In the genomic region with DNA sequence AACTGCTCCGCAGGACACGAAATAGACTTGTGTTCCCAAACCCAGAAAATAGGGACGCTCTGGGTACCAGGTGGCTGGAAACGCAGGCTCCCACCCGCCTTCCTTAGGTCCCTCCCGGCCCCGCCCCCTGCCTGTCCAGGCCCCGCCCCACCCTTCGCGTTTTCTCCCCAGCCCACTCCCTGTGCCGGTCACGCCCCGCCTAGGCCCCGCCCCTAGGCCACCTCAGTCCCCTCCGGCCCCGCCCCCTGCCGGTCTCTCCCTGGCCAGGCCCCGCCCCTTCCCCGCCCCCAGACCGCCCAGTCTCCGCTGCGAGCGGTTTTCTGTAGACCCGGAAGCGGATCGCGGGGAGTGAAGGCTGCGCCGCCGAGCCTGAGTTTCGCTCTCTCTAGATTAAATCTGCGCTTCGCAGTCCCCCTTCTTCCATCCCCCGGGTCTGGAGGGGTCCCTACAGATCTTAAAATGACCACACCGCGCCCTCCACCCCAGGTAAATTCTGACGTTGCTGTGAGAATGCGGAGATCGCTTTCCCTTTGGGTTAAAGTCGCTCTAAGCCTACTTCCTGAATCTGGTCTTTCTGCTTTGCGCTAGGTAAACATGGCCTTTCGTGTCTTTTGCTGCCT, we compare ENCODE assay signal across 8 cellular contexts. TPM values are rescaled to one million over a fixed set of nuclear protein-coding genes. Genes with fewer than 3 reads are reported as not detected.
DNase-seq lines count a peak whose midpoint lies in the region; ATAC-seq and TF ChIP-seq lines count a peak whose summit lies in the region.

No MANE protein-coding gene starts in this region.

- peak overlapping the region; percentile 71 for H3K4me3 ChIP-seq in BJ (ENCODE audit: low read depth, low read length)
- peak overlapping the region; percentile 78 for H3K4me3 ChIP-seq in H7 (ENCODE audit: insufficient read depth, low read depth, low read length)
- peak overlapping the region; percentile 93 for H3K4me3 ChIP-seq in epithelial cell of proximal tubule (ENCODE audit: low read depth, low read length)

- DNase-seq in BJ (ENCODE audit: low read depth) (peak; percentile 39), H7 (peak; percentile 100), NCI-H82 (lab: John Stamatoyannopoulos, UW) (peak; percentile 90), activated T-cell treated with anti-CD3 and anti-CD28 coated beads for 4 hours (peak; percentile 100), epithelial cell of proximal tubule (ENCODE audit: low read depth) (peak; percentile 29), middle frontal gyrus (ENCODE audit: extremely low spot score, low spot score) (peak; percentile 70)
- DNase-seq in stimulated activated CD8-positive, alpha-beta memory T cell treated with anti-CD3 and anti-CD28 coated beads, Interleukin-15, amount 100 ng/mL, for 1 hour (ENCODE audit: low read depth) = peak; percentile 98

- TF ChIP-seq CTCF in BJ (IDR thresholded peaks at IDR 0.05; ENCODE audit: insufficient read depth, low read depth, low read length) = no peak
- no peak for TF ChIP-seq CTCF in epithelial cell of proximal tubule (conservative IDR thresholded peaks at IDR 0.05; ENCODE audit: low read depth, low read length)

- CTCF ChIA-PET in BJ (lab: Yijun Ruan, JAX) = no interaction called here

- H3K36me3 ChIP-seq in BJ (ENCODE audit: control insufficient read depth, insufficient read depth, low read length) (peaks cover 3% of the 10 kb centered on the region; the same call in 1 of the 2 replicates), H7 (replicated peaks; ENCODE audit: control insufficient read depth, insufficient read depth, low read length) (no peaks in the 10 kb centered on the region)

- H3K27me3 ChIP-seq in BJ (ENCODE audit: control insufficient read depth, insufficient read depth, low read length) (no peaks in the 10 kb centered on the region), H7 (ENCODE audit: control insufficient read depth, insufficient read depth, low read length) (peaks cover 5% of the 10 kb centered on the region; the same call in 1 of the 2 replicates)

- ATAC-seq in HG03521 (IDR thresholded peaks at IDR 0.05; ENCODE audit: unreplicated experiment) = no peak

- POLR2A ChIA-PET in BJ (lab: Charles Lee) = no interaction called here

RNA-seq across cellular contexts. Expression of a gene that starts 3.7 kb away (rescaled TPM):
- polyA plus RNA-seq in BJ (2011; rRNA removed) = 3.0 and 3.5 TPM in 2 replicates
- 1.4 and 3.7 TPM in 2 replicates for polyA minus RNA-seq in BJ (2011; rRNA and poly(A)+ RNA removed)
- 3.9 and 4.0 TPM in 2 replicates for total RNA-seq in H7 (2014; rRNA removed; shearing (Covaris generic))
- total RNA-seq in epithelial cell of proximal tubule = 2.2 and 10.8 TPM in 2 replicates

RNA-seq across cellular contexts. Expression of a gene that starts 38.0 kb away (rescaled TPM):
- 2.0 and 4.2 TPM in 2 replicates for polyA plus RNA-seq in BJ (2011; rRNA removed)
- polyA minus RNA-seq in BJ (2011; rRNA and poly(A)+ RNA removed) = 3.0 and 4.3 TPM in 2 replicates
- total RNA-seq in H7 (2014; rRNA removed; shearing (Covaris generic)) = 7.1 and 9.7 TPM in 2 replicates
- total RNA-seq in epithelial cell of proximal tubule = 4.3 and 8.8 TPM in 2 replicates

RNA-seq across cellular contexts. Expression of a gene that starts 57.8 kb away (rescaled TPM):
- 12.9 and 20.4 TPM in 2 replicates for polyA plus RNA-seq in BJ (2011; rRNA removed)
- polyA minus RNA-seq in BJ (2011; rRNA and poly(A)+ RNA removed) = 5.5 and 6.4 TPM in 2 replicates
- 1.00 and 1.0 TPM in 2 replicates for total RNA-seq in H7 (2014; rRNA removed; shearing (Covaris generic))
- 8.5 and 25.3 TPM in 2 replicates for total RNA-seq in epithelial cell of proximal tubule

Comparison
In these comparisons a context has a peak if more than half of its experiments do, and no peak if none do; other contexts are left out.
1. DNase-seq: peak in every context shown above with its lines; median percentile 100 in H7; 100 in activated T-cell treated with anti-CD3 and anti-CD28 coated beads for 4 hours; 98 in stimulated activated CD8-positive, alpha-beta memory T cell treated with anti-CD3 and anti-CD28 coated beads, Interleukin-15, amount 100 ng/mL, for 1 hour; 90 in NCI-H82; 70 in middle frontal gyrus; 39 in BJ; 29 in epithelial cell of proximal tubule.